21 cellular contexts compared by ENCODE assay signal in the genomic region with DNA sequence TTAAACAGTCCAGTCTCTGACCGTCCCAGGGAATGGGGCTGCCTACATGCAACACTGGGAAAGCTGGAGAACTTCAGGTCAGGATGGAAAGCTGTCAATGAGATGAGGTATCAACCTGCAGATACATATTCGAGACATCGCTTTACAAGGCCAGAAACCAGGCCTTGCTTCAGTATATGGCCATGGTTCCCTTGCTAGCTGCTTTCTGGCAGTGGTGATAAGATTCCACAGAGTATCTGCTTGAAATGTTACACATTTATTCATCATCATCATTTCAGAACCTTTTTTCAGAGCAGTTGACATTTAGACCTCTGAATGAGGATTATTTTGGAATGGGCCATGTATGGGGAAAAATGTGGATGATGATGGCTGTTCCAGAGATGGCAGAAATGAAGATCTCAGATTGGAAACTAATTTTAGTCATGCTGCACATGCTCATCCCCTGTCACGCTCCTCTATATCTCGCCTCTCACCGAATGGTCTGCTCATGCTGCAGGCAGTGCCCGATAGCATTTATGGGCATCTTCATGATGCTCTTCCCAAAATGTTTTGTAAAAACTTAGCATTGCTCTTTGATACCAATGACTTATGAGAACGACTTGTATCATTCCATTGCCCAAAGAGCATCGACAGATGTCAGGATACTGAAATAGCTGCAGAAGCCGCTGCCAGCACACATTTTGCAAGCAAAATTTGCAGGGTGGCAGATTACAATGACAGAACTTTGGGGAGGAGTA. TPM values are rescaled to one million over a fixed set of nuclear protein-coding genes. Genes with fewer than 3 reads are reported as not detected.
"Had no signal": no experiment of that assay in that cellular context is flagged by ENCODE, and none has a peak within 500 bp of the region (broad histone marks: within the 10 kb centered on the region; RNA-seq: fewer than 3 reads in every experiment).

No MANE protein-coding gene starts in this region.

- DNase-seq: Karpas-422, KG1, MG63, NCI-H1092, NCI-H1105 treated with DMSO at 0.1 percent for 48 hours, NCI-H1417 treated with DMSO at 0.1 percent for 48 hours, NCI-H1930, NCI-H2081, NCI-H2107, NCI-H2227 treated with DMSO at 0.1 percent for 48 hours, NCI-H524, NCI-H526 treated with DMSO at 0.1 percent for 48 hours, NCI-H748 treated with DMSO at 0.1 percent for 48 hours, PC-3, SHP77 treated with DMSO at 0.1 percent for 48 hours, SJCRH30 had no signal

- H3K27ac ChIP-seq: RWPE1, SJCRH30 had no signal

- H3K36me3 ChIP-seq: MG63, SJCRH30 had no signal

- H3K27me3 ChIP-seq: MG63, SJCRH30 had no signal

- H3K9me3 ChIP-seq: MG63 had no signal

- H3K4me3 ChIP-seq: MG63, SJCRH30 had no signal

- ATAC-seq: Panc1, PC-3 had no signal

RNA-seq across cellular contexts. Expression of a gene that starts 14.0 kb away (rescaled TPM):
- total RNA-seq: HT-29, NCI-H460, OCI-LY7, PC-3, SJCRH30 had no signal
